ENCODE assay signal across 43 cellular contexts in genomic region chr10:5242585-5242984, GRCh38. TPM values are rescaled to one million over a fixed set of nuclear protein-coding genes. Genes with fewer than 3 reads are reported as not detected.
"Had no signal": no experiment of that assay in that cellular context is flagged by ENCODE, and none has a peak within 500 bp of the region (broad histone marks: within the 10 kb centered on the region; RNA-seq: fewer than 3 reads in every experiment).

No MANE protein-coding gene starts in this region.

- H3K9me3 ChIP-seq: adrenal gland, body of pancreas, breast epithelium had no signal

- H3K4me1 ChIP-seq: adrenal gland, body of pancreas, breast epithelium had no signal

- H3K27ac Mint-ChIP-seq: activated CD4-positive, alpha-beta memory T cell treated with anti-CD3 and anti-CD28 coated beads for 36 hours; activated CD4-positive, alpha-beta T cell treated with anti-CD3 and anti-CD28 coated beads, Interleukin-2, amount 10 ng/mL, durations not matched to agents 24 days and 14 days; activated CD8-positive, alpha-beta T cell treated with anti-CD3 and anti-CD28 coated beads for 36 hours; activated naive CD4-positive, alpha-beta T cell treated with anti-CD3 and anti-CD28 coated beads for 36 hours; activated naive CD4-positive, alpha-beta T cell treated with anti-CD3 and anti-CD28 coated beads, Interleukin-2, amount 50 U/mL, for 72 hours; activated naive CD8-positive, alpha-beta T cell treated with anti-CD3 and anti-CD28 coated beads for 36 hours; activated T-cell treated with anti-CD3 and anti-CD28 coated beads, Interleukin-2, amount 50 U/mL, for 72 hours; activated T-helper 1 cell treated with anti-CD3 and anti-CD28 coated beads, Interleukin-12 subunit alpha, Interleukin-12 subunit beta, Interleukin-2, Interleukin-4 antibody, amounts not matched to agents 30 ng/mL and 10 ng/mL and 1 ng/mL, durations not matched to agents 14 hours and 24 hours and 36 hours; activated T-helper 17 cell treated with anti-CD3 and anti-CD28 coated beads, Interleukin-2, amount 50 U/mL, for 72 hours; T-helper 1 cell treated with Interleukin-12 subunit alpha and Interleukin-12 subunit beta and Interleukin-4 antibody, amounts not matched to agents 30 μg/mL and 1 μg/mL, for 36 hours; T-helper 2 cell treated with Interferon-gamma antibody and Interleukin-4, amounts not matched to agents 5 μg/mL and 100 μg/mL, for 36 hours; WTC11 had no signal

- H3K4me3 Mint-ChIP-seq: activated CD4-positive, alpha-beta memory T cell treated with anti-CD3 and anti-CD28 coated beads for 36 hours; activated CD4-positive, alpha-beta T cell treated with anti-CD3 and anti-CD28 coated beads, Interleukin-2, amount 10 ng/mL, durations not matched to agents 24 days and 14 days; activated CD8-positive, alpha-beta T cell treated with anti-CD3 and anti-CD28 coated beads for 36 hours; activated naive CD4-positive, alpha-beta T cell treated with anti-CD3 and anti-CD28 coated beads for 36 hours; activated naive CD8-positive, alpha-beta T cell treated with anti-CD3 and anti-CD28 coated beads for 36 hours; activated T-cell treated with anti-CD3 and anti-CD28 coated beads, Interleukin-2, amount 50 U/mL, for 4 hours; activated T-cell treated with anti-CD3 and anti-CD28 coated beads, Interleukin-2, amount 50 U/mL, for 72 hours; activated T-helper 1 cell treated with anti-CD3 and anti-CD28 coated beads, Interleukin-12 subunit alpha, Interleukin-12 subunit beta, Interleukin-2, Interleukin-4 antibody, amounts not matched to agents 30 ng/mL and 10 ng/mL and 1 ng/mL, durations not matched to agents 14 hours and 24 hours and 36 hours; activated T-helper 17 cell treated with anti-CD3 and anti-CD28 coated beads, Interleukin-2, amount 50 U/mL, for 72 hours; central memory CD8-positive, alpha-beta T cell; T-helper 1 cell treated with Interleukin-12 subunit alpha and Interleukin-12 subunit beta and Interleukin-4 antibody, amounts not matched to agents 30 μg/mL and 1 μg/mL, for 36 hours; T-helper 2 cell treated with Interferon-gamma antibody and Interleukin-4, amounts not matched to agents 5 μg/mL and 100 μg/mL, for 36 hours; WTC11 had no signal

- H3K4me1 Mint-ChIP-seq: activated CD4-positive, alpha-beta T cell treated with anti-CD3 and anti-CD28 coated beads, Interleukin-2, amount 10 ng/mL, durations not matched to agents 24 days and 14 days; activated naive CD8-positive, alpha-beta T cell treated with anti-CD3 and anti-CD28 coated beads for 36 hours; activated T-helper 17 cell treated with anti-CD3 and anti-CD28 coated beads, Interleukin-2, amount 50 U/mL, for 72 hours; central memory CD8-positive, alpha-beta T cell had no signal

- H3K27me3 ChIP-seq: adrenal gland, body of pancreas, brain microvascular endothelial cell, breast epithelium, cardiac muscle cell had no signal

- FAIRE-seq: astrocyte, TTC549 had no signal

- H3K27ac ChIP-seq: adrenal gland, body of pancreas, brain microvascular endothelial cell, breast epithelium, cardiac muscle cell, WERI-Rb-1 had no signal

- H3K36me3 ChIP-seq: adrenal gland, brain microvascular endothelial cell, breast epithelium, cardiac muscle cell, WERI-Rb-1 had no signal

- H3K4me3 ChIP-seq: adrenal gland, body of pancreas, breast epithelium, cardiac muscle cell had no signal

- H3K27me3 Mint-ChIP-seq: activated CD4-positive, alpha-beta memory T cell treated with anti-CD3 and anti-CD28 coated beads for 36 hours; activated CD4-positive, alpha-beta T cell treated with anti-CD3 and anti-CD28 coated beads, Interleukin-2, amount 10 ng/mL, durations not matched to agents 24 days and 14 days; activated T-helper 17 cell treated with anti-CD3 and anti-CD28 coated beads, Interleukin-2, amount 50 U/mL, for 72 hours had no signal

- DNase-seq: activated CD4-positive, alpha-beta memory T cell treated with anti-CD3 and anti-CD28 coated beads for 36 hours; activated CD4-positive, alpha-beta T cell treated with anti-CD3 and anti-CD28 coated beads for 4 hours; activated CD4-positive, alpha-beta T cell treated with anti-CD3 and anti-CD28 coated beads, Interleukin-2, amount 10 ng/mL, durations not matched to agents 24 days and 14 days; activated CD4-positive, alpha-beta T cell treated with anti-CD3 and anti-CD28 coated beads, Interleukin-2, amount 50 U/mL, for 1 hour; activated CD4-positive, alpha-beta T cell treated with anti-CD3 and anti-CD28 coated beads, Interleukin-2, amount 50 U/mL, for 4 hours; activated CD4-positive, CD25-positive, alpha-beta regulatory T cell; activated CD8-positive, alpha-beta memory T cell treated with anti-CD3 and anti-CD28 coated beads, Interleukin-2, amount 50 U/mL, for 4 hours; activated CD8-positive, alpha-beta T cell treated with anti-CD3 and anti-CD28 coated beads for 36 hours; activated effector memory CD4-positive, alpha-beta T cell treated with anti-CD3 and anti-CD28 coated beads, Interleukin-2, amount 50 U/mL, for 16 hours; activated gamma-delta T cell treated with Interleukin-2 at 50 U/mL for 16 hours; activated naive CD4-positive, alpha-beta T cell; activated naive CD4-positive, alpha-beta T cell treated with anti-CD3 and anti-CD28 coated beads for 36 hours; activated naive CD4-positive, alpha-beta T cell treated with anti-CD3 and anti-CD28 coated beads, Interleukin-2, amount 50 U/mL, for 16 hours; activated naive CD8-positive, alpha-beta T cell treated with anti-CD3 and anti-CD28 coated beads for 36 hours; activated T-cell treated with anti-CD3 and anti-CD28 coated beads for 4 hours; activated T-cell treated with anti-CD3 and anti-CD28 coated beads, Interleukin-2, amount 50 U/mL, for 1 hour; activated T-cell treated with anti-CD3 and anti-CD28 coated beads, Interleukin-2, amount 50 U/mL, for 4 hours; activated T-cell treated with anti-CD3 and anti-CD28 coated beads, Interleukin-2, amount 50 U/mL, for 72 hours; adrenal gland; amniotic stem cell; aorta; body of pancreas; brain microvascular endothelial cell; caudate nucleus; cerebellar nuclear complex; T-helper 1 cell; T-helper 2 cell; T-helper 9 cell; WERI-Rb-1 had no signal

- ATAC-seq: activated CD4-positive, CD25-positive, alpha-beta regulatory T cell treated with anti-CD3 and anti-CD28 coated beads, Interleukin-2, amount 50 U/mL, for 24 hours; activated CD8-positive, alpha-beta T cell treated with anti-CD3 and anti-CD28 coated beads for 36 hours; activated naive CD4-positive, alpha-beta T cell treated with anti-CD3 and anti-CD28 coated beads, Interleukin-2, amount 50 U/mL, for 72 hours; activated T-cell treated with anti-CD3 and anti-CD28 coated beads, Interleukin-2, amount 50 U/mL, for 4 hours; activated T-cell treated with anti-CD3 and anti-CD28 coated beads, Interleukin-2, amount 50 U/mL, for 72 hours; activated T-helper 17 cell treated with anti-CD3 and anti-CD28 coated beads, Interleukin-2, amount 50 U/mL, for 72 hours; body of pancreas; WTC11 had no signal

RNA-seq across cellular contexts. Expression of gene AKR1C4, which starts 45.9 kb away (rescaled TPM):
- total RNA-seq: activated CD4-positive, alpha-beta memory T cell treated with anti-CD3 and anti-CD28 coated beads for 36 hours; activated CD4-positive, alpha-beta T cell treated with anti-CD3 and anti-CD28 coated beads, Interleukin-2, amount 10 ng/mL, durations not matched to agents 24 days and 14 days; activated CD8-positive, alpha-beta memory T cell treated with anti-CD3 and anti-CD28 coated beads for 36 hours; activated CD8-positive, alpha-beta T cell treated with anti-CD3 and anti-CD28 coated beads for 36 hours; activated naive CD4-positive, alpha-beta T cell treated with anti-CD3 and anti-CD28 coated beads for 36 hours; activated naive CD4-positive, alpha-beta T cell treated with anti-CD3 and anti-CD28 coated beads, Interleukin-2, amount 50 U/mL, for 72 hours; activated naive CD8-positive, alpha-beta T cell treated with anti-CD3 and anti-CD28 coated beads for 36 hours; activated T-cell treated with anti-CD3 and anti-CD28 coated beads, Interleukin-2, amount 50 U/mL, for 72 hours; activated T-helper 1 cell treated with anti-CD3 and anti-CD28 coated beads, Interleukin-12 subunit alpha, Interleukin-12 subunit beta, Interleukin-2, Interleukin-4 antibody, amounts not matched to agents 30 ng/mL and 10 ng/mL and 1 ng/mL, durations not matched to agents 14 hours and 24 hours and 36 hours; adrenal gland; aorta; astrocyte; breast epithelium; cardiac muscle cell; chondrocyte; WTC11 had no signal
- polyA plus RNA-seq: aorta, cardiac muscle cell had no signal

RNA-seq across cellular contexts. Expression of gene AKR1C8, which starts 57.6 kb away (rescaled TPM):
- total RNA-seq: activated CD4-positive, alpha-beta T cell treated with anti-CD3 and anti-CD28 coated beads, Interleukin-2, amount 10 ng/mL, durations not matched to agents 24 days and 14 days; activated CD8-positive, alpha-beta memory T cell treated with anti-CD3 and anti-CD28 coated beads for 36 hours; activated CD8-positive, alpha-beta T cell treated with anti-CD3 and anti-CD28 coated beads for 36 hours; activated naive CD4-positive, alpha-beta T cell treated with anti-CD3 and anti-CD28 coated beads for 36 hours; activated T-cell treated with anti-CD3 and anti-CD28 coated beads, Interleukin-2, amount 50 U/mL, for 4 hours; activated T-cell treated with anti-CD3 and anti-CD28 coated beads, Interleukin-2, amount 50 U/mL, for 72 hours; adrenal gland; astrocyte; body of pancreas; cardiac muscle cell; chondrocyte; WTC11 had no signal
- polyA plus RNA-seq: adrenal gland, aorta, cardiac muscle cell had no signal
